ENCODE assay signal across 8 cellular contexts in the genomic region with DNA sequence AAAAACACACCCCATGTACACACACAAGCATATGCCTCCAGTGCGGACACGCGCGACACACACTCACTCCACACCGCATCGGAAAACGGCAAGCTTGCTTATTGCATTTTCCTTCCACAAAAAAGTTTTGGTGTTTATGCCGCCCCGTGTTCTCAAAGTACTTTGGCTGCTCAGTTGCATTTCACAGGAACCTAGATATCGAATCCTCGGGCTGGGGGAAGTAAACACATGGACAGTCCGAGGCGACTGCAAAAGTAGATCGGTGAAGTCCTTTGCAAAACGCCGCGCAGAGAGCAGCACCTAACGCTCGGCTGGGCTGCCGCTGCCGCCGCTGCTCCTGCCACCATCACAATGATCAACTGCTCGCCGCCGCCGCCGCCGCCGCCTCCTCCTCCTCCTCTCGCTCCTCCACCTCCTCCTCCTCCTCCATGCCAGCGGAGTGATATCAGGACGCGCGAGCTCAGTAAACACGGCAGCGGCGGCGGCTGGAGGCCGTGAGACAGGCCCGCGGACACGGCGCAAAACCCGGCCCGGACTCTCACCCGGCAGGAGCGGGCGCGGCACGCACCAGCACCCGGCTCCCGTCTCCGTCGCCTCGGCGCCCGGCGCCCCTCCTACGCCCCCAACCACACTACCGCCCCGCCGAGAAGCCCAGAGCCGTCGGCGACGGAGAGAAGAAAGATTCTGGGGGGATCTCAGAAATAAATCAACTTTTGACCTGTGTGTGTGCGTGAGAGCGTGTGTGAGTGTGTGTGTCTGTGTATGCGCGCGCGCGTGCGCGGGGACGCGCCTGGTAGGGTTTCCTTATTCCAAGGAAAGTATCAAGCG. TPM values are rescaled to one million over a fixed set of nuclear protein-coding genes. Genes with fewer than 3 reads are reported as not detected.
DNase-seq lines count a peak whose midpoint lies in the region; TF ChIP-seq lines count a peak whose summit lies in the region.

A gene (minus strand): TSS at position 441 of the 828 bp plus-strand sequence. CDS start 857 bp downstream, outside the sequence.

- H3K4me1 ChIP-seq in HAP-1 (peaks cover 11% of the 10 kb centered on the region; the same call in 1 of the 2 replicates), neural progenitor cell (peaks cover 9% of the 10 kb centered on the region)

- H3K9me3 Mint-ChIP-seq in neural progenitor cell, result no peaks in the 10 kb centered on the region
- no peaks in the 10 kb centered on the region for H3K9me3 Mint-ChIP-seq in stimulated activated naive CD8-positive, alpha-beta T cell treated with anti-CD3 and anti-CD28 coated beads, Interleukin-15, Interleukin-2, amounts not matched to agents 100 ng/mL and 50 ng/mL, for 24 hours

- H3K9me3 ChIP-seq in HAP-1 (no peaks in the 10 kb centered on the region), neural progenitor cell (ENCODE audit: low read depth) (no peaks in the 10 kb centered on the region)

- H3K36me3 Mint-ChIP-seq in neural progenitor cell, result no peaks in the 10 kb centered on the region
- no peaks in the 10 kb centered on the region for H3K36me3 Mint-ChIP-seq in stimulated activated naive CD8-positive, alpha-beta T cell treated with anti-CD3 and anti-CD28 coated beads, Interleukin-15, Interleukin-2, amounts not matched to agents 100 ng/mL and 50 ng/mL, for 24 hours (ENCODE audit: low read depth)

- peaks cover 6% of the 10 kb centered on the region for H3K27me3 Mint-ChIP-seq in neural progenitor cell (ENCODE audit: insufficient read depth, low read depth)
- peaks cover 23% of the 10 kb centered on the region for H3K27me3 Mint-ChIP-seq in stimulated activated naive CD8-positive, alpha-beta T cell treated with anti-CD3 and anti-CD28 coated beads, Interleukin-15, Interleukin-2, amounts not matched to agents 100 ng/mL and 50 ng/mL, for 24 hours

- H3K27ac ChIP-seq in neural progenitor cell, result no peak within 1 kb of the TSS

- H3K9ac ChIP-seq in neural progenitor cell, result peak within 1 kb of the TSS; percentile 15

- H3K36me3 ChIP-seq in HAP-1 (replicated peaks) (no peaks in the 10 kb centered on the region), neural progenitor cell (no peaks in the 10 kb centered on the region)

- peak within 1 kb of the TSS; percentile 53 for H3K4me3 ChIP-seq in HAP-1
- H3K4me3 ChIP-seq in neural progenitor cell, result peak within 1 kb of the TSS; percentile 92

- no peaks in the 10 kb centered on the region for H4K20me1 ChIP-seq in neural progenitor cell (ENCODE audit: low read depth)

- peak within 1 kb of the TSS; percentile 91 for H2AFZ ChIP-seq in neural progenitor cell (replicated peaks)

- H3K4me3 Mint-ChIP-seq in neural progenitor cell, result peak within 1 kb of the TSS; percentile 93
- peak within 1 kb of the TSS; percentile 94 for H3K4me3 Mint-ChIP-seq in stimulated activated naive CD8-positive, alpha-beta T cell treated with anti-CD3 and anti-CD28 coated beads, Interleukin-15, Interleukin-2, amounts not matched to agents 100 ng/mL and 50 ng/mL, for 24 hours

- TF ChIP-seq CTCF in neural progenitor cell (IDR thresholded peaks at IDR 0.05), result no peak

- peaks cover 16% of the 10 kb centered on the region for H3K4me1 Mint-ChIP-seq in neural progenitor cell
- peaks cover 60% of the 10 kb centered on the region for H3K4me1 Mint-ChIP-seq in stimulated activated naive CD8-positive, alpha-beta T cell treated with anti-CD3 and anti-CD28 coated beads, Interleukin-15, Interleukin-2, amounts not matched to agents 100 ng/mL and 50 ng/mL, for 24 hours (ENCODE audit: low read depth)

- in situ Hi-C loops in HAP-1 (cut with MboI; ENCODE audit: low sequenced_read_pairs), result loop anchor here (5.0 to 10.0 kb wide), 4 partner anchors 98 to 171 kb away; no protein-coding TSS in a partner anchor
- in situ Hi-C loops in SK-MEL-5 (cut with HindIII; ENCODE audit: low pct_unique_long_range_greater_than_20kb, low sequenced_read_pairs), result no loop called here

- peak within 1 kb of the TSS; percentile 92 for H3K4me2 ChIP-seq in neural progenitor cell

- peak within 1 kb of the TSS; percentile 93 for H3K27ac Mint-ChIP-seq in neural progenitor cell
- H3K27ac Mint-ChIP-seq in stimulated activated naive CD8-positive, alpha-beta T cell treated with anti-CD3 and anti-CD28 coated beads, Interleukin-15, Interleukin-2, amounts not matched to agents 100 ng/mL and 50 ng/mL, for 24 hours, result peak within 1 kb of the TSS; percentile 86

- no peaks in the 10 kb centered on the region for H3K27me3 ChIP-seq in HAP-1 (ENCODE audit: low read depth)
- no peaks in the 10 kb centered on the region for H3K27me3 ChIP-seq in neural progenitor cell

- peaks cover 26% of the 10 kb centered on the region for H3K79me2 ChIP-seq in neural progenitor cell (ENCODE audit: low read depth)

- peak; percentile 95 for DNase-seq in COR-L47 (lab: John Stamatoyannopoulos, UW)
- DNase-seq in HAP-1 (ENCODE audit: low spot score in 2 of 2), result peak; percentile 90 to 96
- DNase-seq in NCI-H1048 (lab: John Stamatoyannopoulos, UW), result peak; percentile 67
- peak; percentile 88 for DNase-seq in SK-MEL-5 (ENCODE audit: low read depth, low spot score)
- DNase-seq in activated naive CD4-positive, alpha-beta T cell treated with Interleukin-2 at 50 U/mL for 16 hours, result peak; percentile 82
- peak; percentile 92 for DNase-seq in foreskin melanocyte
- DNase-seq in neural progenitor cell (ENCODE audit: low spot score), result peak; percentile 96

- peaks cover 44% of the 10 kb centered on the region for H3F3A ChIP-seq in neural progenitor cell (ENCODE audit: low read depth)

RNA-seq across cellular contexts. Expression of the gene that starts here (rescaled TPM):
- 2.4 and 2.9 TPM in 2 replicates for total RNA-seq in SK-MEL-5 (2014; rRNA removed; shearing (Covaris generic))
- polyA plus RNA-seq in SK-MEL-5 (2015; cell fraction: cytosol; rRNA removed), result 3.6 and 4.9 TPM in 2 replicates
- 0.81 and 1.3 TPM in 2 replicates for polyA plus RNA-seq in SK-MEL-5 (2015; cell fraction: nucleus; rRNA removed)
- 13.5 and 14.4 TPM in 2 replicates for total RNA-seq in neural progenitor cell (ENCODE audit: low replicate concordance)
